8 cellular contexts compared by ENCODE assay signal in the genomic region with DNA sequence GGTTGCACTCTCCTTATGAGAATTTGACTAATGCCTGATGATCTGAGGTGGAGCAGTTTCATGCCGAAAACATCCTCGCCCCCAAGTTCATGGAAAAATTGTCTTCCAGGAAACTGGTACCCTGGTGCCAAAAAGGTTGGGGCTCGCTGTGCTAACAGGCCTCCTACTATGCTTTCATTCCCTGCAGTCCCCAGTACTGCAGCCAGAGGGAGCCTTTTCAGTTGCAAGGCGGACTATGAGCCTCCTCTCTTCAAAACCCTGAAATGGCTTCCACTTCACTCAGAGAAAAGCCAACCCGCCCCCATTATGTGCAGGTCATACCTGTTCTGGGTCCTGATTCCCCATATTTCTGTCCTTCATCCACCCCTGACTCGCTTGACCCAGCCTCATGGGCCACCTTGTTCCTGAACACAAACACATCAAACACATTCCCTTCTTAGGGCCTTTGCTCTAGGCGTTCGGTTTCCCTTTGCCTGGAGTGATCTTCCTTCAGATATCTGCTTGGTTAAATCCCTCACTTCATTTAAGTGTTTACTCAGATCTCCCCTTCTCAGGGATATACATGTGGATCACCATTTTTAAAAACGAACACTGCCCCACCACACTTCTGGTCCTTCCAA.
DNase-seq lines count a peak whose midpoint lies in the region; ATAC-seq and TF ChIP-seq lines count a peak whose summit lies in the region.
"Had no signal": no experiment of that assay in that cellular context is flagged by ENCODE, and none has a peak within 500 bp of the region (broad histone marks: within the 10 kb centered on the region; RNA-seq: fewer than 3 reads in every experiment).

No MANE protein-coding gene starts in this region.

- H3K9me2 ChIP-seq in Karpas-422 (replicated peaks; ENCODE audit: insufficient read depth, low read length), result no peaks in the 10 kb centered on the region

- no peak overlapping the region for H2AFZ ChIP-seq in Karpas-422 (ENCODE audit: low read length)

- H3K9me3 ChIP-seq in Karpas-422 (ENCODE audit: low read length) (peaks cover 9% of the 10 kb centered on the region; the same call in 1 of the 2 replicates), neutrophil (peaks cover 4% of the 10 kb centered on the region)

- H3K36me3 ChIP-seq in GM06990 (ENCODE audit: control insufficient read depth, insufficient read depth, low read length) (no peaks in the 10 kb centered on the region), Karpas-422 (ENCODE audit: insufficient read depth, low read length) (no peaks in the 10 kb centered on the region), neutrophil (no peaks in the 10 kb centered on the region)

- no peak for ATAC-seq in GM19455 (IDR thresholded peaks at IDR 0.05; ENCODE audit: unreplicated experiment)
- ATAC-seq in HG03571 (IDR thresholded peaks at IDR 0.05; ENCODE audit: unreplicated experiment), result no peak

- in situ Hi-C loops in astrocyte of the cerebellum (cut with HindIII; ENCODE audit: low sequenced_read_pairs), result no loop called here

- no peaks in the 10 kb centered on the region for H3K27me3 ChIP-seq in GM06990 (replicated peaks; ENCODE audit: control insufficient read depth, insufficient read depth, low read length)
- H3K27me3 ChIP-seq in Karpas-422 (ENCODE audit: low read length), result no peaks in the 10 kb centered on the region; the same call in 1 of the 2 replicates
- no peaks in the 10 kb centered on the region for H3K27me3 ChIP-seq in neutrophil

- DNase-seq in GM06990 (ENCODE audit: extremely low read depth, insufficient read length) (no peak), Karpas-422 (peak; percentile 72), astrocyte of the cerebellum (ENCODE audit: low read depth) (no peak), DMS114 treated with DMSO at 0.1 percent for 48 hours (lab: John Stamatoyannopoulos, UW; ENCODE audit: unreplicated experiment) (no peak)
- DNase-seq: NCI-H2227 treated with DMSO at 0.1 percent for 48 hours had no signal

- H3K4me1 ChIP-seq in Karpas-422 (ENCODE audit: low read length), result no peaks in the 10 kb centered on the region
- H3K4me1 ChIP-seq in neutrophil (ENCODE audit: control insufficient read depth in 1 of 2, insufficient read depth in 1 of 2, low read depth in 1 of 2, low read length in 1 of 2), result no peaks in the 10 kb centered on the region

- no peak overlapping the region for H3K9ac ChIP-seq in Karpas-422 (ENCODE audit: low read length)

- TF ChIP-seq CTCF in GM06990 (IDR thresholded peaks at IDR 0.05; ENCODE audit: insufficient read depth, low read length, poor library complexity, severe bottlenecking) (peak; percentile 68), astrocyte of the cerebellum (IDR thresholded peaks at IDR 0.05; ENCODE audit: low read depth, low read length, missing control alignments) (peak; percentile 44), neutrophil (IDR thresholded peaks at IDR 0.05) (peak; percentile 13)

- H3K79me2 ChIP-seq in Karpas-422 (ENCODE audit: low read length), result no peaks in the 10 kb centered on the region

- H4K20me1 ChIP-seq in Karpas-422 (ENCODE audit: insufficient read depth, low read depth, low read length), result no peaks in the 10 kb centered on the region

- H3K4me3 ChIP-seq in GM06990 (replicated peaks; ENCODE audit: low read depth, low read length), result no peak overlapping the region
- no peak overlapping the region for H3K4me3 ChIP-seq in Karpas-422 (ENCODE audit: low read length)
- H3K4me3 ChIP-seq in astrocyte of the cerebellum (ENCODE audit: low read depth, low read length), result no peak overlapping the region
- H3K4me3 ChIP-seq in neutrophil (ENCODE audit: low read depth in 1 of 2, low read length in 1 of 2), result no peak overlapping the region

- no peak overlapping the region for H3K27ac ChIP-seq in Karpas-422 (ENCODE audit: low read length)
- no peak overlapping the region for H3K27ac ChIP-seq in neutrophil

- H3K4me2 ChIP-seq in Karpas-422 (ENCODE audit: low read depth, low read length, poor library complexity, severe bottlenecking), result no peak overlapping the region

Comparison
In these comparisons a context has a peak if more than half of its experiments do, and no peak if none do; other contexts are left out.
1. CTCF ChIP-seq: peak in every context shown above with its lines; median percentile 68 in GM06990; 44 in astrocyte of the cerebellum; 13 in neutrophil.